10 cellular contexts compared by ENCODE assay signal in genomic region chr14:100617715-100618693, GRCh38. TPM values are rescaled to one million over a fixed set of nuclear protein-coding genes. Genes with fewer than 3 reads are reported as not detected.
DNase-seq lines count a peak whose midpoint lies in the region; ATAC-seq and TF ChIP-seq lines count a peak whose summit lies in the region.
"Had no signal": no experiment of that assay in that cellular context is flagged by ENCODE, and none has a peak within 500 bp of the region (broad histone marks: within the 10 kb centered on the region; RNA-seq: fewer than 3 reads in every experiment).

No MANE protein-coding gene starts in this region.

- H3K4me3 ChIP-seq in H7 (ENCODE audit: insufficient read depth, low read depth, low read length) (no peak overlapping the region), heart left ventricle (peak overlapping the region in 1 of 12 donors; percentile 5), sigmoid colon (no peak overlapping the region)

- no peaks in the 10 kb centered on the region for H3K9me3 Mint-ChIP-seq in activated CD4-positive, alpha-beta memory T cell treated with anti-CD3 and anti-CD28 coated beads, Interleukin-2, amount 10 ng/mL, durations not matched to agents 7 days and 5 days
- H3K9me3 Mint-ChIP-seq: activated CD4-positive, alpha-beta memory T cell treated with anti-CD3 and anti-CD28 coated beads for 36 hours had no signal

- intact Hi-C loops in heart left ventricle (cut with DNase I) (no loop called here), sigmoid colon (cut with DNase I) (no loop called here)

- no peak for TF ChIP-seq EP300 in sigmoid colon (IDR thresholded peaks at IDR 0.05)

- TF ChIP-seq CTCF in heart left ventricle (IDR thresholded peaks at IDR 0.05) (no peak), sigmoid colon (IDR thresholded peaks at IDR 0.05) (no peak), GM10248 (IDR thresholded peaks at IDR 0.05; ENCODE audit: control extremely low read depth, extremely low read depth, low read depth, missing control alignments) (no peak)

- TF ChIP-seq POLR2A in heart left ventricle (IDR thresholded peaks at IDR 0.05) (no peak), sigmoid colon (IDR thresholded peaks at IDR 0.05) (no peak)

- peak in 3 of 4 donors; percentile 48 to 66 (median 51) for ATAC-seq in heart left ventricle

- H3K4me1 Mint-ChIP-seq in activated CD4-positive, alpha-beta memory T cell treated with anti-CD3 and anti-CD28 coated beads, Interleukin-2, amount 10 ng/mL, durations not matched to agents 7 days and 5 days = peaks cover 14% of the 10 kb centered on the region

- 26 to 34% (median 31%) methylated on average over 21 to 24 of the region's 24 CpGs for WGBS in heart left ventricle, 4 donors
- 57 to 77% methylated on average over 24 of the region's 24 CpGs for WGBS in sigmoid colon, 2 donors

- no peak overlapping the region for H3K27ac ChIP-seq in heart left ventricle
- H3K27ac ChIP-seq in sigmoid colon = no peak overlapping the region

- H3K36me3 Mint-ChIP-seq in activated CD4-positive, alpha-beta memory T cell treated with anti-CD3 and anti-CD28 coated beads, Interleukin-2, amount 10 ng/mL, durations not matched to agents 7 days and 5 days (ENCODE audit: low read depth) = no peaks in the 10 kb centered on the region
- H3K36me3 Mint-ChIP-seq: activated CD4-positive, alpha-beta memory T cell treated with anti-CD3 and anti-CD28 coated beads for 36 hours had no signal

- H3K36me3 ChIP-seq in H7 (replicated peaks; ENCODE audit: control insufficient read depth, insufficient read depth, low read length) = no peaks in the 10 kb centered on the region
- no peaks in the 10 kb centered on the region for H3K36me3 ChIP-seq in heart left ventricle
- H3K36me3 ChIP-seq in sigmoid colon = no peaks in the 10 kb centered on the region

- H3K27me3 ChIP-seq in H7 (ENCODE audit: control insufficient read depth, insufficient read depth, low read length) (no peaks in the 10 kb centered on the region), heart left ventricle (peaks cover 0 to 70% (median 7%) of the 10 kb centered on the region in 9 donors), sigmoid colon (peaks cover 0 to 15% (median 13%) of the 10 kb centered on the region in 3 donors)

- no peak overlapping the region for H3K27ac Mint-ChIP-seq in activated CD4-positive, alpha-beta memory T cell treated with anti-CD3 and anti-CD28 coated beads, Interleukin-2, amount 10 ng/mL, durations not matched to agents 7 days and 5 days

- no peak overlapping the region for H3K4me3 Mint-ChIP-seq in activated CD4-positive, alpha-beta memory T cell treated with anti-CD3 and anti-CD28 coated beads, Interleukin-2, amount 10 ng/mL, durations not matched to agents 7 days and 5 days
- H3K4me3 Mint-ChIP-seq: activated CD4-positive, alpha-beta memory T cell treated with anti-CD3 and anti-CD28 coated beads for 36 hours had no signal

- DNase-seq in H7 (peak; percentile 45), UCSD-AML1 (lab: John Stamatoyannopoulos, UW; ENCODE audit: unreplicated experiment) (peak; percentile 76), heart left ventricle (peak in 3 of 5 donors; percentile 33 to 58 (median 38)), sigmoid colon (peak; percentile 61), NCI-H1048 (lab: John Stamatoyannopoulos, UW) (no peak), GM10248 (ENCODE audit: extremely low spot score) (no peak)
- DNase-seq in activated CD4-positive, alpha-beta memory T cell treated with anti-CD3 and anti-CD28 coated beads, Interleukin-2, amount 10 ng/mL, durations not matched to agents 7 days and 5 days = no peak
- DNase-seq in activated naive CD4-positive, alpha-beta T cell treated with Interleukin-2 at 50 U/mL for 16 hours = no peak
- DNase-seq: activated CD4-positive, alpha-beta memory T cell treated with anti-CD3 and anti-CD28 coated beads for 36 hours; NCI-H774 had no signal

- CTCF ChIA-PET in activated CD4-positive, alpha-beta memory T cell treated with anti-CD3 and anti-CD28 coated beads, Interleukin-2, amount 10 ng/mL, durations not matched to agents 7 days and 5 days (lab: Charles Lee) = interaction anchor here (1.1 to 3.0 kb wide), 4 partner anchors 22 to 233 kb away, joined by 4 to 21 read pairs (median 6); no protein-coding TSS in a partner anchor
- CTCF ChIA-PET in GM10248 (lab: Yijun Ruan, JAX) = no interaction called here

- H3K9me3 ChIP-seq in heart left ventricle (no peaks in the 10 kb centered on the region), sigmoid colon (no peaks in the 10 kb centered on the region)

- H3K27me3 Mint-ChIP-seq in activated CD4-positive, alpha-beta memory T cell treated with anti-CD3 and anti-CD28 coated beads, Interleukin-2, amount 10 ng/mL, durations not matched to agents 7 days and 5 days = peaks cover 9% of the 10 kb centered on the region
- H3K27me3 Mint-ChIP-seq: activated CD4-positive, alpha-beta memory T cell treated with anti-CD3 and anti-CD28 coated beads for 36 hours had no signal

- POLR2A ChIA-PET in activated CD4-positive, alpha-beta memory T cell treated with anti-CD3 and anti-CD28 coated beads, Interleukin-2, amount 10 ng/mL, durations not matched to agents 7 days and 5 days (lab: Charles Lee) = interaction anchor here (1.4 kb wide), 1 partner anchor 27 kb away, joined by 5 read pairs; no protein-coding TSS in a partner anchor
- POLR2A ChIA-PET in GM10248 (lab: Yijun Ruan, JAX) = no interaction called here

- H3K4me1 ChIP-seq in heart left ventricle (peaks cover 0 to 46% (median 9%) of the 10 kb centered on the region in 12 donors), sigmoid colon (no peaks in the 10 kb centered on the region)

RNA-seq across cellular contexts. Expression of gene BEGAIN, which starts 30.8 kb away (rescaled TPM):
- 1.3 and 3.3 TPM in 2 replicates for total RNA-seq in H7 (2014; rRNA removed; shearing (Covaris generic))
- total RNA-seq in heart left ventricle (1 to 10 TPM in 5 of 9 donors, under 1 TPM in 4; 0.14 to 2.8 (median 1.9) TPM), sigmoid colon (1 to 10 TPM in 1 of 4 donors, under 1 TPM in 3; 0.36 to 1.4 (median 0.59) TPM)
- polyA plus RNA-seq in heart left ventricle (under 1 TPM; 0.24 to 0.46 TPM), sigmoid colon (under 1 TPM; 0.46 to 0.90 (median 0.60) TPM)
- total RNA-seq in activated CD4-positive, alpha-beta memory T cell treated with anti-CD3 and anti-CD28 coated beads, Interleukin-2, amount 10 ng/mL, durations not matched to agents 7 days and 5 days = 1 to 10 TPM; 2.7 to 3.1 TPM

Comparison
In these comparisons a context has a peak if more than half of its experiments do, and no peak if none do; other contexts are left out.
1. DNase-seq: peak in H7 (single experiment), UCSD-AML1 (single experiment), heart left ventricle (3 of 5) and sigmoid colon (single experiment); none in NCI-H1048 (single experiment), activated CD4-positive, alpha-beta memory T cell treated with anti-CD3 and anti-CD28 coated beads, Interleukin-2, amount 10 ng/mL, durations not matched to agents 7 days and 5 days (single experiment), GM10248 (single experiment) and activated naive CD4-positive, alpha-beta T cell treated with Interleukin-2 at 50 U/mL for 16 hours (single experiment).